Comparison of ENCODE assay signal across 8 cellular contexts in genomic region chr1:167714851-167715652, GRCh38. TPM values are rescaled to one million over a fixed set of nuclear protein-coding genes. Genes with fewer than 3 reads are reported as not detected.
DNase-seq lines count a peak whose midpoint lies in the region; ATAC-seq and TF ChIP-seq lines count a peak whose summit lies in the region.

No MANE protein-coding gene starts in this region.

- peaks cover 0 to 10% (median 2%) of the 10 kb centered on the region in 4 donors for H3K4me1 ChIP-seq in right lobe of liver

- CTCF ChIA-PET in BJ (lab: Yijun Ruan, JAX): interaction anchor here (0.7 to 2.5 kb wide), 16 partner anchors 9 to 367 kb away, joined by 3 to 11 read pairs (median 5); no protein-coding TSS in a partner anchor
- CTCF ChIA-PET in activated CD4-positive, alpha-beta T cell treated with anti-CD3 and anti-CD28 coated beads, Interleukin-2, amount 10 ng/mL, durations not matched to agents 7 days and 5 days (lab: Charles Lee): interaction anchor here (0.5 to 2.5 kb wide), 27 partner anchors 9 to 448 kb away, joined by 3 to 10 read pairs (median 3); partner anchors contain the start of gene CREG1

- peak; percentile 37 for DNase-seq in BJ (ENCODE audit: low read depth)
- peak; percentile 79 to 80 for DNase-seq in NCI-H524 (lab: John Stamatoyannopoulos, UW)
- peak; percentile 93 for DNase-seq in activated CD4-positive, alpha-beta T cell treated with anti-CD3 and anti-CD28 coated beads, Interleukin-2, amount 10 ng/mL, durations not matched to agents 7 days and 5 days
- peak; percentile 83 to 91 for DNase-seq in dermis microvascular lymphatic vessel endothelial cell (ENCODE audit: low read depth in 2 of 2)
- DNase-seq in right lobe of liver: peak; percentile 73 to 87 (median 75)
- peak; percentile 82 to 84 for DNase-seq in stimulated activated CD4-positive, alpha-beta T cell treated with anti-CD3 and anti-CD28 coated beads, Interleukin-4, amount 100 ng/mL, for 4 hours

- H3K27me3 ChIP-seq in BJ (ENCODE audit: control insufficient read depth, insufficient read depth, low read length) (peaks cover 3% of the 10 kb centered on the region; the same call in 1 of the 2 replicates), right lobe of liver (no peaks in the 10 kb centered on the region)

- ATAC-seq in GM19324 (IDR thresholded peaks at IDR 0.05; ENCODE audit: low FRiP score, unreplicated experiment): peak; percentile 44
- peak; percentile 36 for ATAC-seq in HG03460 (IDR thresholded peaks at IDR 0.05; ENCODE audit: unreplicated experiment)
- peak; percentile 60 to 74 (median 66) for ATAC-seq in right lobe of liver

- H3K27me3 Mint-ChIP-seq in activated CD4-positive, alpha-beta T cell treated with anti-CD3 and anti-CD28 coated beads, Interleukin-2, amount 10 ng/mL, durations not matched to agents 7 days and 5 days: peaks cover 6% of the 10 kb centered on the region

- peak overlapping the region; percentile 81 for H3K4me3 Mint-ChIP-seq in activated CD4-positive, alpha-beta T cell treated with anti-CD3 and anti-CD28 coated beads, Interleukin-2, amount 10 ng/mL, durations not matched to agents 7 days and 5 days

- peaks cover 50% of the 10 kb centered on the region for H3K4me1 Mint-ChIP-seq in activated CD4-positive, alpha-beta T cell treated with anti-CD3 and anti-CD28 coated beads, Interleukin-2, amount 10 ng/mL, durations not matched to agents 7 days and 5 days

- H3K27ac ChIP-seq in right lobe of liver: peak overlapping the region; percentile 80 to 82 (median 81)

- intact Hi-C loops in right lobe of liver (cut with DNase I): no loop called here

- peak overlapping the region; percentile 92 for H3K27ac Mint-ChIP-seq in activated CD4-positive, alpha-beta T cell treated with anti-CD3 and anti-CD28 coated beads, Interleukin-2, amount 10 ng/mL, durations not matched to agents 7 days and 5 days

- peaks cover 2% of the 10 kb centered on the region for H3K36me3 Mint-ChIP-seq in activated CD4-positive, alpha-beta T cell treated with anti-CD3 and anti-CD28 coated beads, Interleukin-2, amount 10 ng/mL, durations not matched to agents 7 days and 5 days (ENCODE audit: low read depth)

- no peak for TF ChIP-seq POLR2A in right lobe of liver (IDR thresholded peaks at IDR 0.05)

- H3K4me3 ChIP-seq in BJ (ENCODE audit: low read depth, low read length) (peak overlapping the region; percentile 77), right lobe of liver (peak overlapping the region; percentile 53 to 81 (median 63))

- under 1% methylated on average over 30 of the region's 30 CpGs for WGBS in right lobe of liver (ENCODE audit: insufficient coverage, low coverage, low lambda C conversion rate, missing lambda C conversion rate)

- H3K36me3 ChIP-seq in BJ (ENCODE audit: control insufficient read depth, insufficient read depth, low read length) (no peaks in the 10 kb centered on the region), right lobe of liver (no peaks in the 10 kb centered on the region)

- POLR2A ChIA-PET in BJ (lab: Charles Lee): no interaction called here
- POLR2A ChIA-PET in activated CD4-positive, alpha-beta T cell treated with anti-CD3 and anti-CD28 coated beads, Interleukin-2, amount 10 ng/mL, durations not matched to agents 7 days and 5 days (lab: Charles Lee): no interaction called here

- H3K9me3 ChIP-seq in right lobe of liver: no peaks in the 10 kb centered on the region

- TF ChIP-seq CTCF in BJ (IDR thresholded peaks at IDR 0.05; ENCODE audit: insufficient read depth, low read depth, low read length) (peak; percentile 79), right lobe of liver (IDR thresholded peaks at IDR 0.05) (peak; percentile 75 to 91 (median 82))

- H3K9me3 Mint-ChIP-seq in activated CD4-positive, alpha-beta T cell treated with anti-CD3 and anti-CD28 coated beads, Interleukin-2, amount 10 ng/mL, durations not matched to agents 7 days and 5 days: no peaks in the 10 kb centered on the region

RNA-seq across cellular contexts. Expression of gene MPZL1, which starts 6.7 kb away (rescaled TPM):
- polyA plus RNA-seq in BJ (2011; rRNA removed): 79.1 and 125 TPM in 2 replicates
- 62.1 and 64.5 TPM in 2 replicates for polyA minus RNA-seq in BJ (2011; rRNA and poly(A)+ RNA removed)
- 10 to 100 TPM; 12.5 to 14.1 TPM for total RNA-seq in activated CD4-positive, alpha-beta T cell treated with anti-CD3 and anti-CD28 coated beads, Interleukin-2, amount 10 ng/mL, durations not matched to agents 7 days and 5 days
- 99.5 and 107 TPM in 2 replicates for total RNA-seq in dermis microvascular lymphatic vessel endothelial cell
- total RNA-seq in right lobe of liver: 10 to 100 TPM; 15.7 to 43.3 (median 18.9) TPM

Comparison
In these comparisons a context has a peak if more than half of its experiments do, and no peak if none do; other contexts are left out.
1. Peak in every context shown above with its lines: DNase-seq, ATAC-seq, H3K4me3 ChIP-seq and H3K27ac ChIP-seq.
2. DNase-seq: peak in every context shown above with its lines; median percentile 93 in activated CD4-positive, alpha-beta T cell treated with anti-CD3 and anti-CD28 coated beads, Interleukin-2, amount 10 ng/mL, durations not matched to agents 7 days and 5 days; 87 in dermis microvascular lymphatic vessel endothelial cell; 83 in stimulated activated CD4-positive, alpha-beta T cell treated with anti-CD3 and anti-CD28 coated beads, Interleukin-4, amount 100 ng/mL, for 4 hours; 80 in NCI-H524; 75 in right lobe of liver; 37 in BJ.